Comparison of ENCODE assay signal across 8 cellular contexts in the genomic region with DNA sequence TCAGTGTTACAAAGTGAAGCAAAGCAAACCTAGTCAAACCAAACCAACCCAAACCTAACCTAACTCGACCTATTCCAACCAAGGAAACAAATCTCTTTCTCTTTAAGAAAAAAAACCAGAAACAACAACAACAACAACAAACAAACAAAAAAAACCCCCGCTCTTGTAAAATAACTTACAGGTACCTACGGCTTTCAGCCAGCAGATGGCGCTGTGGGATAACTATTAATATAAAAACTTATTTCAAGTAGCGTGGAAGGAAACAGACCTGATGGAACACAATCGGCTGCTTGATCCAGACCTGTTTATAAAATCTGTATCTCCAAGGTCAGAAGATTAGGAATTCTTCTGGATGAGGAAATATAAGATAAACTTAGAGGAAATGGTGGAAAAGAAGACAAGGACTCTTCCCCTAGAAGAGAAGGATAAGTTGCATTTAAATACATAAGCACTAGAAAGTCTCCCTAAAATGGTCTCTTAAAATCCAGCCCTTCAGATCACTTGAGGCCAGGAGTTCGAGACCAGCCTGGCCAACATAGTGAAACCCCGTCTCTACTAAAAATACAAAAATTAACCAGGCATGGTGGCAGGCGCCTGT. TPM values are rescaled to one million over a fixed set of nuclear protein-coding genes. Genes with fewer than 3 reads are reported as not detected.
A peak's percentile ranks its signal among the peaks of the same experiment; 100 is the strongest.
DNase-seq lines count a peak whose midpoint lies in the region; ATAC-seq, FAIRE-seq and TF ChIP-seq lines count a peak whose summit lies in the region.

No MANE protein-coding gene starts in this region.

- no peak for FAIRE-seq in urothelium cell line (lab: Jason Lieb, UNC)

- CTCF ChIA-PET in RWPE1 (lab: Yijun Ruan, JAX), result no interaction called here

- H3K79me2 ChIP-seq in parathyroid adenoma, result no peaks in the 10 kb centered on the region

- TF ChIP-seq CTCF in RWPE1 (conservative IDR thresholded peaks at IDR 0.05; ENCODE audit: low read depth) (peak; percentile 40), parathyroid adenoma (IDR thresholded peaks at IDR 0.05) (peak; percentile 75), upper lobe of right lung (IDR thresholded peaks at IDR 0.05) (peak; percentile 68)

- no peak for TF ChIP-seq EP300 in Ishikawa (IDR thresholded peaks at IDR 0.05; ENCODE audit: borderline replicate concordance)

- H3K9me3 ChIP-seq in parathyroid adenoma (ENCODE audit: control insufficient read depth, low read length), result no peaks in the 10 kb centered on the region
- no peaks in the 10 kb centered on the region for H3K9me3 ChIP-seq in upper lobe of right lung

- H2AFZ ChIP-seq in parathyroid adenoma, result no peak overlapping the region

- H3K4me1 ChIP-seq in parathyroid adenoma (no peaks in the 10 kb centered on the region), upper lobe of right lung (no peaks in the 10 kb centered on the region)

- peak; percentile 62 for ATAC-seq in upper lobe of right lung

- H3K36me3 ChIP-seq in parathyroid adenoma (ENCODE audit: control insufficient read depth, insufficient read depth, low read length) (no peaks in the 10 kb centered on the region), upper lobe of right lung (no peaks in the 10 kb centered on the region)

- H3K4me3 ChIP-seq in parathyroid adenoma (ENCODE audit: low read depth, low read length), result no peak overlapping the region
- no peak overlapping the region for H3K4me3 ChIP-seq in upper lobe of right lung

- no peaks in the 10 kb centered on the region for H3K27me3 ChIP-seq in parathyroid adenoma (ENCODE audit: control insufficient read depth, insufficient read depth, low read length)
- H3K27me3 ChIP-seq in upper lobe of right lung, result no peaks in the 10 kb centered on the region

- no peak overlapping the region for H3K27ac ChIP-seq in RWPE1
- no peak overlapping the region for H3K27ac ChIP-seq in parathyroid adenoma
- no peak overlapping the region for H3K27ac ChIP-seq in upper lobe of right lung

- TF ChIP-seq RAD21 in Ishikawa (IDR thresholded peaks at IDR 0.05; ENCODE audit: low read depth), result peak; percentile 66

- intact Hi-C loops in upper lobe of right lung (cut with DNase I), result no loop called here

- H3K4me2 ChIP-seq in parathyroid adenoma (ENCODE audit: low read length), result no peak overlapping the region

- POLR2A ChIA-PET in RWPE1 (lab: Yijun Ruan, JAX; ENCODE audit: low non-redundant PET), result no interaction called here

- no peak overlapping the region for H3K9ac ChIP-seq in parathyroid adenoma

- DNase-seq in COR-L47 (lab: John Stamatoyannopoulos, UW) (peak; percentile 20), RWPE1 (ENCODE audit: low spot score) (peak; percentile 20), foreskin melanocyte (peak; percentile 24), upper lobe of right lung (peak; percentile 65), urothelium cell line (ENCODE audit: low spot score) (no peak)
- peak; percentile 20 for DNase-seq in activated effector memory CD4-positive, alpha-beta T cell treated with Interleukin-2 at 50 U/mL for 16 hours

TF ChIP-seq in Ishikawa, 13 proteins besides CTCF, POLR2A, EP300 and RAD21:
- TF ChIP-seq CREB1 (IDR thresholded peaks at IDR 0.05; ENCODE audit: low read depth), result no peak
- no peak for TF ChIP-seq TAF1 (IDR thresholded peaks at IDR 0.05; ENCODE audit: low read depth)
- no peak for TF ChIP-seq CEBPB (IDR thresholded peaks at IDR 0.05)
- no peak for TF ChIP-seq TCF12 (IDR thresholded peaks at IDR 0.05; ENCODE audit: low read depth)
- TF ChIP-seq, protein P1, sequence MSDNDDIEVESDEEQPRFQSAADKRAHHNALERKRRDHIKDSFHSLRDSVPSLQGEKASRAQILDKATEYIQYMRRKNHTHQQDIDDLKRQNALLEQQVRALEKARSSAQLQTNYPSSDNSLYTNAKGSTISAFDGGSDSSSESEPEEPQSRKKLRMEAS (IDR thresholded peaks at IDR 0.05), result no peak
- TF ChIP-seq TEAD4 (IDR thresholded peaks at IDR 0.05), result no peak

RNA-seq across cellular contexts. Expression of a gene that starts 34.4 kb away (rescaled TPM):
- total RNA-seq in upper lobe of right lung, result 33.8 TPM

RNA-seq across cellular contexts. Expression of a gene that starts 36.6 kb away (rescaled TPM):
- total RNA-seq in upper lobe of right lung, result 0.81 TPM
